In genomic region chr9:129312731-129313130, GRCh38 we compare ENCODE assay signal across 30 cellular contexts.
A peak's percentile ranks its signal among the peaks of the same experiment; 100 is the strongest.
DNase-seq lines count a peak whose midpoint lies in the region; ATAC-seq, FAIRE-seq and TF ChIP-seq lines count a peak whose summit lies in the region.
"Had no signal": no experiment of that assay in that cellular context is flagged by ENCODE, and none has a peak within 500 bp of the region (broad histone marks: within the 10 kb centered on the region; RNA-seq: fewer than 3 reads in every experiment).

No MANE protein-coding gene starts in this region.

- CTCF ChIA-PET in HepG2 (lab: Yijun Ruan, JAX; ENCODE audit: low intra/inter-chr PET ratio, low total read pairs) (no interaction called here), RWPE1 (lab: Yijun Ruan, JAX) (interaction anchor here (0.7 to 0.8 kb wide), 2 partner anchors 139 to 141 kb away, joined by 3 to 4 read pairs; no protein-coding TSS in a partner anchor), WTC11 (lab: Charles Lee) (no interaction called here)

- no peak for TF ChIP-seq EP300 in HepG2 (IDR thresholded peaks at IDR 0.05; ENCODE audit: low read depth in 2 of 2, low read length in 2 of 2)
- no peak for TF ChIP-seq EP300 in HepG2 (CRISPR knock-in tag; IDR thresholded peaks at IDR 0.05; ENCODE audit: borderline replicate concordance)
- TF ChIP-seq EP300 in sigmoid colon (IDR thresholded peaks at IDR 0.05), result no peak

- no peak overlapping the region for H3K27ac Mint-ChIP-seq in WTC11
- H3K27ac Mint-ChIP-seq: activated naive CD8-positive, alpha-beta T cell; activated T-helper 1 cell treated with anti-CD3 and anti-CD28 coated beads, Interleukin-12 subunit alpha, Interleukin-12 subunit beta, Interleukin-2, Interleukin-4 antibody, amounts not matched to agents 30 ng/mL and 10 ng/mL and 1 ng/mL, durations not matched to agents 14 hours and 24 hours and 36 hours; IgD-negative memory B cell had no signal

- POLR2A ChIA-PET in HepG2 (lab: Yijun Ruan, JAX), result no interaction called here
- POLR2A ChIA-PET in RWPE1 (lab: Yijun Ruan, JAX; ENCODE audit: low non-redundant PET), result no interaction called here
- POLR2A ChIA-PET in WTC11 (lab: Charles Lee), result no interaction called here

- H3K4me3 Mint-ChIP-seq in WTC11, result no peak overlapping the region
- H3K4me3 Mint-ChIP-seq: activated naive CD8-positive, alpha-beta T cell; activated T-helper 1 cell treated with anti-CD3 and anti-CD28 coated beads, Interleukin-12 subunit alpha, Interleukin-12 subunit beta, Interleukin-2, Interleukin-4 antibody, amounts not matched to agents 30 ng/mL and 10 ng/mL and 1 ng/mL, durations not matched to agents 14 hours and 24 hours and 36 hours; IgD-negative memory B cell; neural crest cell had no signal

- H3K27ac ChIP-seq in HepG2 (ENCODE audit: extremely low read length, insufficient read depth, low read length) (no peak overlapping the region), sigmoid colon (no peak overlapping the region), RWPE1 (no peak overlapping the region)
- H3K27ac ChIP-seq: 22Rv1, C4-2B, epithelial cell of prostate, SJCRH30 had no signal

- no peaks in the 10 kb centered on the region for H4K20me1 ChIP-seq in HepG2 (ENCODE audit: insufficient read depth, low read length)

- H3K4me1 Mint-ChIP-seq in WTC11, result peaks cover 5% of the 10 kb centered on the region
- H3K4me1 Mint-ChIP-seq: IgD-negative memory B cell had no signal

- H3K9ac ChIP-seq in HepG2 (ENCODE audit: insufficient read depth, low read depth, low read length), result no peak overlapping the region

- no peak overlapping the region for H3K4me3 ChIP-seq in HepG2 (replicated peaks in 1 of 3; ENCODE audit: insufficient read depth in 1 of 3, low read depth in 2 of 3, low read length in 3 of 3)
- no peak overlapping the region for H3K4me3 ChIP-seq in sigmoid colon
- H3K4me3 ChIP-seq: SJCRH30 had no signal

- peaks cover 5% of the 10 kb centered on the region; the same call in 1 of the 2 replicates for H3K27me3 Mint-ChIP-seq in WTC11 (ENCODE audit: low read depth)
- H3K27me3 Mint-ChIP-seq: activated naive CD8-positive, alpha-beta T cell had no signal

- peaks cover 15% of the 10 kb centered on the region for H3K9me3 Mint-ChIP-seq in WTC11
- H3K9me3 Mint-ChIP-seq: activated T-helper 1 cell treated with anti-CD3 and anti-CD28 coated beads, Interleukin-12 subunit alpha, Interleukin-12 subunit beta, Interleukin-2, Interleukin-4 antibody, amounts not matched to agents 30 ng/mL and 10 ng/mL and 1 ng/mL, durations not matched to agents 14 hours and 24 hours and 36 hours; IgD-negative memory B cell; neural crest cell had no signal

- DNase-seq in activated CD4-positive, CD25-positive, alpha-beta regulatory T cell treated with anti-CD3 and anti-CD28 coated beads, Interleukin-2, amount 50 U/mL, for 72 hours, result peak; percentile 29
- DNase-seq in activated CD4-positive, CD25-positive, alpha-beta regulatory T cell (lab: John Stamatoyannopoulos, UW), result no peak
- DNase-seq in D341Med (ENCODE audit: low spot score) (peak; percentile 17), HepG2 (ENCODE audit: low spot score) (no peak), sigmoid colon (peak; percentile 43), RWPE1 (ENCODE audit: low spot score) (no peak), NCI-H1105 (lab: John Stamatoyannopoulos, UW) (no peak), WTC11 (ENCODE audit: low spot score) (no peak)
- DNase-seq: activated CD4-positive, alpha-beta T cell treated with anti-CD3 and anti-CD28 coated beads, Interleukin-2, amount 50 U/mL, for 1 hour; COR-L47; effector CD4-positive, alpha-beta T cell; hypothalamus; left cardiac atrium; NCI-H1694; NCI-H510A treated with DMSO at 0.1 percent for 48 hours; SJCRH30; stimulated activated CD4-positive, alpha-beta T cell treated with anti-CD3 and anti-CD28 coated beads, Interleukin-4, amount 100 ng/mL, for 1 hour; T1000 had no signal

- TF ChIP-seq POLR2A in HepG2 (IDR thresholded peaks at IDR 0.05; ENCODE audit: insufficient read depth in 1 of 2, low read depth in 2 of 2, low read length in 2 of 2) (no peak), sigmoid colon (IDR thresholded peaks at IDR 0.05) (no peak)

- H3K27me3 ChIP-seq in HepG2 (ENCODE audit: control insufficient read depth in 1 of 2, insufficient read depth in 2 of 2, low read length in 2 of 2), result peaks cover 0 to 23% of the 10 kb centered on the region in 2 experiments; a peak in 3 of 5 replicates
- no peaks in the 10 kb centered on the region for H3K27me3 ChIP-seq in sigmoid colon

- in situ Hi-C loops in HepG2 (cut with HindIII; ENCODE audit: extremely low pct_ligation_motif_present, low pct_unique_long_range_greater_than_20kb), result no loop called here

- H3K4me1 ChIP-seq in HepG2 (ENCODE audit: insufficient read depth, low read length) (peaks cover 47% of the 10 kb centered on the region), sigmoid colon (peaks cover 0 to 11% (median 4%) of the 10 kb centered on the region in 4 donors)
- H3K4me1 ChIP-seq: SJCRH30 had no signal

- FAIRE-seq in HepG2 (lab: Jason Lieb, UNC), result no peak
- FAIRE-seq: bronchial epithelial cell, colon, G401.6 had no signal

- H3K79me2 ChIP-seq in HepG2 (ENCODE audit: insufficient read depth, low read length), result no peaks in the 10 kb centered on the region

- no TSS peak for BruUV-seq in HepG2 (replicated peaks; lab: Mats Ljungman, UMichigan)

- no peaks in the 10 kb centered on the region for H3K36me3 ChIP-seq in HepG2 (replicated peaks in 1 of 2; ENCODE audit: control insufficient read depth in 1 of 2, insufficient read depth in 2 of 2, low read length in 2 of 2)
- H3K36me3 ChIP-seq in sigmoid colon, result no peaks in the 10 kb centered on the region
- H3K36me3 ChIP-seq: SJCRH30 had no signal

- H3K9me3 ChIP-seq in HepG2 (ENCODE audit: low read length) (no peaks in the 10 kb centered on the region), sigmoid colon (no peaks in the 10 kb centered on the region)
- H3K9me3 ChIP-seq: SJCRH30 had no signal

- no peak overlapping the region for H2AFZ ChIP-seq in HepG2 (ENCODE audit: low read length)

- no peaks in the 10 kb centered on the region for H3K36me3 Mint-ChIP-seq in WTC11
- H3K36me3 Mint-ChIP-seq: activated naive CD8-positive, alpha-beta T cell; IgD-negative memory B cell had no signal

- no peak overlapping the region for H3K4me2 ChIP-seq in HepG2 (ENCODE audit: low read depth, low read length)

- ATAC-seq in HepG2, result no peak
- ATAC-seq in WTC11, result no peak
- ATAC-seq: HCT116, left cardiac atrium, right cardiac atrium had no signal

- no peak for TF ChIP-seq CTCF in HepG2 (CRISPR knock-in tag; IDR thresholded peaks at IDR 0.05)
- no peak for TF ChIP-seq CTCF in sigmoid colon (IDR thresholded peaks at IDR 0.05)
- no peak for TF ChIP-seq CTCF in RWPE1 (conservative IDR thresholded peaks at IDR 0.05; ENCODE audit: low read depth)
- no peak for TF ChIP-seq CTCF in WTC11 (IDR thresholded peaks at IDR 0.05)

- TF ChIP-seq RAD21 in HepG2 (CRISPR knock-in tag; IDR thresholded peaks at IDR 0.05), result no peak

- WGBS in HepG2 (ENCODE audit: low lambda C conversion rate), result 42% methylated on average over 3 of the region's 3 CpGs
- WGBS in sigmoid colon, 2 donors, result 87 to 92% methylated on average over 3 of the region's 3 CpGs

- intact Hi-C loops in HepG2 (cut with micrococcal nuclease; ENCODE audit: unreplicated experiment) (no loop called here), sigmoid colon (cut with DNase I) (no loop called here)

TF ChIP-seq in HepG2, 621 proteins besides CTCF, POLR2A, EP300 and RAD21:
- TF ChIP-seq FOXA1 (IDR thresholded peaks at IDR 0.05) (no peak), FOXA1 (CRISPR knock-in tag; IDR thresholded peaks at IDR 0.05) (no peak), CC2D1A (CRISPR knock-in tag; IDR thresholded peaks at IDR 0.05) (no peak), ZNF629 (CRISPR knock-in tag; conservative IDR thresholded peaks at IDR 0.05) (peak; percentile 78)

TF ChIP-seq in WTC11, 78 proteins besides CTCF, POLR2A, EP300 and RAD21 (continues in another document):
- TF ChIP-seq, protein P1, sequence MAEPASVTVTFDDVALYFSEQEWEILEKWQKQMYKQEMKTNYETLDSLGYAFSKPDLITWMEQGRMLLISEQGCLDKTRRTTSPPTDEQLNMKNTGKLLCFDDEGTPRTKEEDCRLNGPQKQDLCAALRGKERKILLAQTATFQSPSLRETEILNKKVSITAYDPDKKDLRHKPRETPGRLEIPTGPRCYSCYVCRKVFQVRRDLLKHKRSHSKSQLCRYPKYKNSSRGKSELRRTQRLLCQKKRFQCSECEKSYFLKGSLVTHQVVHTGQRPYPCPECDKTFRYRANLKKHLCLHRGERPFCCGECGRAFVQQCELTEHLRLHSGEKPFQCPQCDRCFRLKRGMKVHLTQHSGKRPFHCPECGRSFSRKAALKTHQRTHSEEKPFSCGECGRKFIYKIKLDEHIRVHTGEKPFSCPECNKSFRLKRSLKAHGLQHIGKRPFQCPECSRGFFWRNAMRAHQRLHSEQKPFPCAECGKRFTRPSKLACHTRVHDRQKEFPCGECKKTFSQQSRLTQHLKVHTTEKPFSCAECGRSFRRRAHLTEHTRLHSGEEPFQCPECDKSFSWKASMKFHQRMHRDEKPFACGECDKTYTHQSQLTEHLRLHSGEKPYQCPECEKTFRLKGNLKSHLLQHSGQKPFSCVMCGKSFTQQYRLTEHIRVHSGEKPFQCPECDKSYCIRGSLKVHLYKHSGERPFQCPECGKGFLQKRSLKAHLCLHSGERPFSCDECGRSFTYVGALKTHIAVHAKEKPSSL (CRISPR knock-in tag; conservative IDR thresholded peaks at IDR 0.05), result no peak
- no peak for TF ChIP-seq FOXP4 (CRISPR knock-in tag; IDR thresholded peaks at IDR 0.05)
- TF ChIP-seq, protein P2, sequence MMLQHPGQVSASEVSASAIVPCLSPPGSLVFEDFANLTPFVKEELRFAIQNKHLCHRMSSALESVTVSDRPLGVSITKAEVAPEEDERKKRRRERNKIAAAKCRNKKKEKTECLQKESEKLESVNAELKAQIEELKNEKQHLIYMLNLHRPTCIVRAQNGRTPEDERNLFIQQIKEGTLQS (CRISPR knock-in tag; conservative IDR thresholded peaks at IDR 0.05), result no peak

Comparison
In these comparisons a context has a peak if more than half of its experiments do, and no peak if none do; other contexts are left out.
1. DNase-seq: peak in activated CD4-positive, CD25-positive, alpha-beta regulatory T cell treated with anti-CD3 and anti-CD28 coated beads, Interleukin-2, amount 50 U/mL, for 72 hours (single experiment), D341Med (single experiment) and sigmoid colon (single experiment); none in activated CD4-positive, CD25-positive, alpha-beta regulatory T cell (0 of 4), HepG2 (single experiment), RWPE1 (single experiment), NCI-H1105 (single experiment) and WTC11 (single experiment).